Comparison of ENCODE assay signal across 10 cellular contexts in genomic region chr9:33295571-33295970, GRCh38. TPM values are rescaled to one million over a fixed set of nuclear protein-coding genes. Genes with fewer than 3 reads are reported as not detected.
DNase-seq lines count a peak whose midpoint lies in the region; ATAC-seq and TF ChIP-seq lines count a peak whose summit lies in the region.
"Had no signal": no experiment of that assay in that cellular context is flagged by ENCODE, and none has a peak within 500 bp of the region (broad histone marks: within the 10 kb centered on the region; RNA-seq: fewer than 3 reads in every experiment).

No MANE protein-coding gene starts in this region.

- peaks cover 0 to 3% (median 0%) of the 10 kb centered on the region in 5 experiments for H3K9me3 Mint-ChIP-seq in brain

- peaks cover 96% of the 10 kb centered on the region for H3K4me1 Mint-ChIP-seq in brain

- H3K27me3 Mint-ChIP-seq in brain = peaks cover under 1% of the 10 kb centered on the region

- no peak for TF ChIP-seq CTCF in brain (conservative IDR thresholded peaks at IDR 0.05)

- DNase-seq in hippocampal formation (lab: John Stamatoyannopoulos, UW) (no peak), G401 (ENCODE audit: low spot score) (no peak), NCI-H446 (lab: John Stamatoyannopoulos, UW) (no peak)

- H3K27ac Mint-ChIP-seq in brain = peak overlapping the region in 2 of 5 experiments; percentile 42 to 49

- in situ Hi-C loops in G401 (cut with HindIII; ENCODE audit: low sequenced_read_pairs) = no loop called here

- peak; percentile 39 for ATAC-seq in GM18502 (IDR thresholded peaks at IDR 0.05; ENCODE audit: poor library complexity, unreplicated experiment)
- ATAC-seq in GM21360 (IDR thresholded peaks at IDR 0.05; ENCODE audit: unreplicated experiment) = peak; percentile 39
- peak; percentile 45 for ATAC-seq in HG03432 (IDR thresholded peaks at IDR 0.05; ENCODE audit: unreplicated experiment)
- ATAC-seq in GM21528 (IDR thresholded peaks at IDR 0.05; ENCODE audit: low FRiP score, unreplicated experiment) = no peak

- peaks cover 81% of the 10 kb centered on the region for H3K36me3 Mint-ChIP-seq in brain

- peak overlapping the region in 4 of 5 experiments; percentile 15 to 71 (median 50) for H3K4me3 Mint-ChIP-seq in brain

RNA-seq across cellular contexts. Expression of gene NFX1, which starts 5.3 kb away (rescaled TPM):
- 25.8 TPM for polyA plus RNA-seq in brain (ENCODE audit: insufficient read depth, low read depth, low replicate concordance)
- 14.8 and 17.4 TPM in 2 replicates for total RNA-seq in G401 (2014; rRNA removed; shearing (Covaris generic))

RNA-seq across cellular contexts. Expression of gene CHMP5, which starts 30.7 kb away (rescaled TPM):
- 65.5 TPM for polyA plus RNA-seq in brain (ENCODE audit: insufficient read depth, low read depth, low replicate concordance)
- 70.0 and 93.2 TPM in 2 replicates for total RNA-seq in G401 (2014; rRNA removed; shearing (Covaris generic))

RNA-seq across cellular contexts. Expression of gene BAG1, which starts 31.1 kb away (rescaled TPM):
- polyA plus RNA-seq in brain (ENCODE audit: insufficient read depth, low read depth, low replicate concordance) = 123 TPM
- total RNA-seq in G401 (2014; rRNA removed; shearing (Covaris generic)) = 58.1 and 84.4 TPM in 2 replicates

RNA-seq across cellular contexts. Expression of gene SPINK4, which starts 55.6 kb away (rescaled TPM):
- not detected for polyA plus RNA-seq in brain (ENCODE audit: insufficient read depth, low read depth, low replicate concordance)
- not detected in 2 replicates for total RNA-seq in G401 (2014; rRNA removed; shearing (Covaris generic))
- total RNA-seq: lung microvascular endothelial cell, skeletal muscle tissue had no signal
